In genomic region chr5:78611161-78611605, GRCh38 we compare ENCODE assay signal across 1 cellular context.
TF ChIP-seq lines count a peak whose summit lies in the region.

No MANE protein-coding gene starts in this region.

TF ChIP-seq in HepG2, 621 proteins besides CTCF, POLR2A, EP300 and RAD21 (continued from another document):
- TF ChIP-seq, protein P1, sequence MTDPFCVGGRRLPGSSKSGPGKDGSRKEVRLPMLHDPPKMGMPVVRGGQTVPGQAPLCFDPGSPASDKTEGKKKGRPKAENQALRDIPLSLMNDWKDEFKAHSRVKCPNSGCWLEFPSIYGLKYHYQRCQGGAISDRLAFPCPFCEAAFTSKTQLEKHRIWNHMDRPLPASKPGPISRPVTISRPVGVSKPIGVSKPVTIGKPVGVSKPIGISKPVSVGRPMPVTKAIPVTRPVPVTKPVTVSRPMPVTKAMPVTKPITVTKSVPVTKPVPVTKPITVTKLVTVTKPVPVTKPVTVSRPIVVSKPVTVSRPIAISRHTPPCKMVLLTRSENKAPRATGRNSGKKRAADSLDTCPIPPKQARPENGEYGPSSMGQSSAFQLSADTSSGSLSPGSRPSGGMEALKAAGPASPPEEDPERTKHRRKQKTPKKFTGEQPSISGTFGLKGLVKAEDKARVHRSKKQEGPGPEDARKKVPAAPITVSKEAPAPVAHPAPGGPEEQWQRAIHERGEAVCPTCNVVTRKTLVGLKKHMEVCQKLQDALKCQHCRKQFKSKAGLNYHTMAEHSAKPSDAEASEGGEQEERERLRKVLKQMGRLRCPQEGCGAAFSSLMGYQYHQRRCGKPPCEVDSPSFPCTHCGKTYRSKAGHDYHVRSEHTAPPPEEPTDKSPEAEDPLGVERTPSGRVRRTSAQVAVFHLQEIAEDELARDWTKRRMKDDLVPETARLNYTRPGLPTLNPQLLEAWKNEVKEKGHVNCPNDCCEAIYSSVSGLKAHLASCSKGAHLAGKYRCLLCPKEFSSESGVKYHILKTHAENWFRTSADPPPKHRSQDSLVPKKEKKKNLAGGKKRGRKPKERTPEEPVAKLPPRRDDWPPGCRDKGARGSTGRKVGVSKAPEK (CRISPR knock-in tag; IDR thresholded peaks at IDR 0.05; ENCODE audit: borderline replicate concordance) = no peak
- TF ChIP-seq ZNF775 (CRISPR knock-in tag; IDR thresholded peaks at IDR 0.05; ENCODE audit: borderline replicate concordance) (no peak), ZNF660 (CRISPR knock-in tag; IDR thresholded peaks at IDR 0.05; ENCODE audit: borderline replicate concordance, low read depth) (no peak), FOXC1 (CRISPR knock-in tag; IDR thresholded peaks at IDR 0.05; ENCODE audit: borderline replicate concordance) (no peak), FOXP4 (CRISPR knock-in tag; IDR thresholded peaks at IDR 0.05) (no peak), LCORL (IDR thresholded peaks at IDR 0.05) (no peak), LCORL (CRISPR knock-in tag; IDR thresholded peaks at IDR 0.05) (no peak), ZNF235 (CRISPR knock-in tag; IDR thresholded peaks at IDR 0.05; ENCODE audit: borderline replicate concordance) (no peak), XRCC5 (optimal IDR thresholded peaks at IDR 0.05; ENCODE audit: low read length) (peak; percentile 22), AGO2 (optimal IDR thresholded peaks at IDR 0.05; ENCODE audit: low read depth, low read length) (no peak), ZNF234 (CRISPR knock-in tag; conservative IDR thresholded peaks at IDR 0.05) (no peak), NR1H2 (CRISPR knock-in tag; IDR thresholded peaks at IDR 0.05; ENCODE audit: borderline replicate concordance, low read depth) (no peak), IRX3 (CRISPR knock-in tag; IDR thresholded peaks at IDR 0.05; ENCODE audit: borderline replicate concordance, low read depth) (no peak)
- TF ChIP-seq, protein P2, sequence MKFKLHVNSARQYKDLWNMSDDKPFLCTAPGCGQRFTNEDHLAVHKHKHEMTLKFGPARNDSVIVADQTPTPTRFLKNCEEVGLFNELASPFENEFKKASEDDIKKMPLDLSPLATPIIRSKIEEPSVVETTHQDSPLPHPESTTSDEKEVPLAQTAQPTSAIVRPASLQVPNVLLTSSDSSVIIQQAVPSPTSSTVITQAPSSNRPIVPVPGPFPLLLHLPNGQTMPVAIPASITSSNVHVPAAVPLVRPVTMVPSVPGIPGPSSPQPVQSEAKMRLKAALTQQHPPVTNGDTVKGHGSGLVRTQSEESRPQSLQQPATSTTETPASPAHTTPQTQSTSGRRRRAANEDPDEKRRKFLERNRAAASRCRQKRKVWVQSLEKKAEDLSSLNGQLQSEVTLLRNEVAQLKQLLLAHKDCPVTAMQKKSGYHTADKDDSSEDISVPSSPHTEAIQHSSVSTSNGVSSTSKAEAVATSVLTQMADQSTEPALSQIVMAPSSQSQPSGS (CRISPR knock-in tag; IDR thresholded peaks at IDR 0.05) = no peak
- TF ChIP-seq, protein P3, sequence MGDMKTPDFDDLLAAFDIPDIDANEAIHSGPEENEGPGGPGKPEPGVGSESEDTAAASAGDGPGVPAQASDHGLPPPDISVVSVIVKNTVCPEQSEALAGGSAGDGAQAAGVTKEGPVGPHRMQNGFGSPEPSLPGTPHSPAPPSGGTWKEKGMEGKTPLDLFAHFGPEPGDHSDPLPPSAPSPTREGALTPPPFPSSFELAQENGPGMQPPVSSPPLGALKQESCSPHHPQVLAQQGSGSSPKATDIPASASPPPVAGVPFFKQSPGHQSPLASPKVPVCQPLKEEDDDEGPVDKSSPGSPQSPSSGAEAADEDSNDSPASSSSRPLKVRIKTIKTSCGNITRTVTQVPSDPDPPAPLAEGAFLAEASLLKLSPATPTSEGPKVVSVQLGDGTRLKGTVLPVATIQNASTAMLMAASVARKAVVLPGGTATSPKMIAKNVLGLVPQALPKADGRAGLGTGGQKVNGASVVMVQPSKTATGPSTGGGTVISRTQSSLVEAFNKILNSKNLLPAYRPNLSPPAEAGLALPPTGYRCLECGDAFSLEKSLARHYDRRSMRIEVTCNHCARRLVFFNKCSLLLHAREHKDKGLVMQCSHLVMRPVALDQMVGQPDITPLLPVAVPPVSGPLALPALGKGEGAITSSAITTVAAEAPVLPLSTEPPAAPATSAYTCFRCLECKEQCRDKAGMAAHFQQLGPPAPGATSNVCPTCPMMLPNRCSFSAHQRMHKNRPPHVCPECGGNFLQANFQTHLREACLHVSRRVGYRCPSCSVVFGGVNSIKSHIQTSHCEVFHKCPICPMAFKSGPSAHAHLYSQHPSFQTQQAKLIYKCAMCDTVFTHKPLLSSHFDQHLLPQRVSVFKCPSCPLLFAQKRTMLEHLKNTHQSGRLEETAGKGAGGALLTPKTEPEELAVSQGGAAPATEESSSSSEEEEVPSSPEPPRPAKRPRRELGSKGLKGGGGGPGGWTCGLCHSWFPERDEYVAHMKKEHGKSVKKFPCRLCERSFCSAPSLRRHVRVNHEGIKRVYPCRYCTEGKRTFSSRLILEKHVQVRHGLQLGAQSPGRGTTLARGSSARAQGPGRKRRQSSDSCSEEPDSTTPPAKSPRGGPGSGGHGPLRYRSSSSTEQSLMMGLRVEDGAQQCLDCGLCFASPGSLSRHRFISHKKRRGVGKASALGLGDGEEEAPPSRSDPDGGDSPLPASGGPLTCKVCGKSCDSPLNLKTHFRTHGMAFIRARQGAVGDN (CRISPR knock-in tag; IDR thresholded peaks at IDR 0.05) = peak; percentile 59
- TF ChIP-seq, protein P4, sequence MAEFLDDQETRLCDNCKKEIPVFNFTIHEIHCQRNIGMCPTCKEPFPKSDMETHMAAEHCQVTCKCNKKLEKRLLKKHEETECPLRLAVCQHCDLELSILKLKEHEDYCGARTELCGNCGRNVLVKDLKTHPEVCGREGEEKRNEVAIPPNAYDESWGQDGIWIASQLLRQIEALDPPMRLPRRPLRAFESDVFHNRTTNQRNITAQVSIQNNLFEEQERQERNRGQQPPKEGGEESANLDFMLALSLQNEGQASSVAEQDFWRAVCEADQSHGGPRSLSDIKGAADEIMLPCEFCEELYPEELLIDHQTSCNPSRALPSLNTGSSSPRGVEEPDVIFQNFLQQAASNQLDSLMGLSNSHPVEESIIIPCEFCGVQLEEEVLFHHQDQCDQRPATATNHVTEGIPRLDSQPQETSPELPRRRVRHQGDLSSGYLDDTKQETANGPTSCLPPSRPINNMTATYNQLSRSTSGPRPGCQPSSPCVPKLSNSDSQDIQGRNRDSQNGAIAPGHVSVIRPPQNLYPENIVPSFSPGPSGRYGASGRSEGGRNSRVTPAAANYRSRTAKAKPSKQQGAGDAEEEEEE (CRISPR knock-in tag; IDR thresholded peaks at IDR 0.05; ENCODE audit: borderline replicate concordance) = no peak
